In genomic region chr14:68542346-68542745, GRCh38 we compare ENCODE assay signal across 17 cellular contexts.
DNase-seq lines count a peak whose midpoint lies in the region; ATAC-seq and TF ChIP-seq lines count a peak whose summit lies in the region.
"Had no signal": no experiment of that assay in that cellular context is flagged by ENCODE, and none has a peak within 500 bp of the region (broad histone marks: within the 10 kb centered on the region; RNA-seq: fewer than 3 reads in every experiment).

No MANE protein-coding gene starts in this region.

- H4K20me1 ChIP-seq in mammary epithelial cell (ENCODE audit: insufficient read depth, low read length), result no peaks in the 10 kb centered on the region

- H3K4me2 ChIP-seq in mammary epithelial cell (ENCODE audit: insufficient read depth, low read depth, low read length), result no peak overlapping the region

- 14% methylated on average over 2 of the region's 2 CpGs for WGBS in mammary epithelial cell (ENCODE audit: low coverage, missing lambda C conversion rate)

- H3K9me3 Mint-ChIP-seq in HFFc6 (no peaks in the 10 kb centered on the region), nephron (no peaks in the 10 kb centered on the region)
- H3K9me3 Mint-ChIP-seq: CD4-positive, alpha-beta T cell had no signal

- no peak overlapping the region for H3K9ac ChIP-seq in mammary epithelial cell (ENCODE audit: insufficient read depth, low read length)

- dilution Hi-C loops in mammary epithelial cell (cut with HindIII; ENCODE audit: low sequenced_read_pairs), result no loop called here

- DNase-seq in HFFc6 (no peak), mammary epithelial cell (no peak), vagina (ENCODE audit: extremely low spot score in 2 of 2) (no peak), mesenteric fat pad (ENCODE audit: low spot score) (no peak), NAMALWA (ENCODE audit: low spot score) (no peak)
- DNase-seq: BE2C; CD4-positive, alpha-beta T cell; DMS53; KBM-7; NCI-H1092; NCI-H2081 treated with DMSO at 0.1 percent for 48 hours; NCI-H524 treated with DMSO at 0.1 percent for 48 hours had no signal

- TF ChIP-seq POLR2A in vagina (IDR thresholded peaks at IDR 0.05), result no peak

- H3K36me3 Mint-ChIP-seq in HFFc6 (ENCODE audit: low read depth) (0 out of 2 replicates have a peak, but pooled peaks cover 5% of the 10 kb centered on the region), nephron (ENCODE audit: low read depth) (no peaks in the 10 kb centered on the region)

- no peaks in the 10 kb centered on the region for H3K9me3 ChIP-seq in mammary epithelial cell (replicated peaks; ENCODE audit: insufficient read depth, low read length)
- H3K9me3 ChIP-seq in vagina, result no peaks in the 10 kb centered on the region
- H3K9me3 ChIP-seq: BE2C, HAP-1 had no signal

- no peak overlapping the region for H2AFZ ChIP-seq in mammary epithelial cell (ENCODE audit: low read depth, low read length)

- H3K27me3 Mint-ChIP-seq in HFFc6 (ENCODE audit: insufficient read depth) (peaks cover 3% of the 10 kb centered on the region), nephron (ENCODE audit: low read depth) (no peaks in the 10 kb centered on the region)
- H3K27me3 Mint-ChIP-seq: CD4-positive, alpha-beta T cell had no signal

- intact Hi-C loops in mammary epithelial cell (cut with micrococcal nuclease), result no loop called here
- intact Hi-C loops in vagina (cut with DNase I), result loop anchor here (10.0 kb wide), 1 partner anchor 122 kb away; no protein-coding TSS in a partner anchor

- TF ChIP-seq CTCF in HFFc6 (IDR thresholded peaks at IDR 0.05) (no peak), mammary epithelial cell (conservative IDR thresholded peaks at IDR 0.05 in 1 of 2, IDR thresholded peaks at IDR 0.05 in 1 of 2; ENCODE audit: extremely low read depth in 1 of 2, insufficient read depth in 1 of 2, low read depth in 1 of 2, low read length in 2 of 2) (no peak), nephron (IDR thresholded peaks at IDR 0.05; ENCODE audit: unreplicated experiment in 3 of 3) (no peak), vagina (IDR thresholded peaks at IDR 0.05) (no peak)

- H3K4me3 Mint-ChIP-seq in HFFc6 (no peak overlapping the region), nephron (no peak overlapping the region)
- H3K4me3 Mint-ChIP-seq: CD4-positive, alpha-beta T cell had no signal

- CTCF ChIA-PET in mammary epithelial cell (lab: Charles Lee; ENCODE audit: low non-redundant PET), result no interaction called here

- H3K4me1 ChIP-seq in mammary epithelial cell (ENCODE audit: insufficient read depth, low read length) (peaks cover 52% of the 10 kb centered on the region), vagina (peaks cover 82% of the 10 kb centered on the region)
- H3K4me1 ChIP-seq: BE2C, HAP-1 had no signal

- H3K27ac Mint-ChIP-seq in HFFc6, result peak overlapping the region; percentile 6; the same call in 1 of the 2 replicates
- H3K27ac Mint-ChIP-seq in nephron, result peak overlapping the region; percentile 73 to 100 (median 98)
- H3K27ac Mint-ChIP-seq: CD4-positive, alpha-beta T cell had no signal

- H3K36me3 ChIP-seq in mammary epithelial cell (ENCODE audit: insufficient read depth, low read length) (no peaks in the 10 kb centered on the region), vagina (no peaks in the 10 kb centered on the region)
- H3K36me3 ChIP-seq: BE2C, HAP-1 had no signal

- no peak for ATAC-seq in GM21825 (IDR thresholded peaks at IDR 0.05; ENCODE audit: unreplicated experiment)
- ATAC-seq: Panc1, Right ventricle myocardium inferior had no signal

- no TSS peak for BruUV-seq in mammary epithelial cell (replicated peaks; lab: Mats Ljungman, UMichigan)

- H3K4me3 ChIP-seq in mammary epithelial cell (replicated peaks in 1 of 3; ENCODE audit: insufficient read depth in 1 of 3, low read depth in 2 of 3, low read length in 3 of 3) (no peak overlapping the region), vagina (no peak overlapping the region)
- H3K4me3 ChIP-seq: HAP-1 had no signal

- H3K27me3 ChIP-seq in mammary epithelial cell (ENCODE audit: insufficient read depth, low read length) (no peaks in the 10 kb centered on the region), vagina (no peaks in the 10 kb centered on the region)
- H3K27me3 ChIP-seq: BE2C had no signal

- in situ Hi-C loops in mammary epithelial cell (cut with MboI; ENCODE audit: low sequenced_read_pairs in 2 of 2), result loop anchor here in 1 of 2 donors (25.0 kb wide), 2 partner anchors 245 to 605 kb away; partner anchors contain the start of gene ZFP36L1

- H3K79me2 ChIP-seq in mammary epithelial cell (ENCODE audit: insufficient read depth, low read length), result peaks cover 3% of the 10 kb centered on the region

- peaks cover 70% of the 10 kb centered on the region for H3K4me1 Mint-ChIP-seq in HFFc6 (ENCODE audit: low read depth)
- H3K4me1 Mint-ChIP-seq in nephron, result peaks cover 95% of the 10 kb centered on the region

- H3K27ac ChIP-seq in mammary epithelial cell (ENCODE audit: insufficient read depth, low read depth, low read length) (peak overlapping the region; percentile 98), vagina (peak overlapping the region; percentile 96)
